Comparison of ENCODE assay signal across 2 cellular contexts in the genomic region with DNA sequence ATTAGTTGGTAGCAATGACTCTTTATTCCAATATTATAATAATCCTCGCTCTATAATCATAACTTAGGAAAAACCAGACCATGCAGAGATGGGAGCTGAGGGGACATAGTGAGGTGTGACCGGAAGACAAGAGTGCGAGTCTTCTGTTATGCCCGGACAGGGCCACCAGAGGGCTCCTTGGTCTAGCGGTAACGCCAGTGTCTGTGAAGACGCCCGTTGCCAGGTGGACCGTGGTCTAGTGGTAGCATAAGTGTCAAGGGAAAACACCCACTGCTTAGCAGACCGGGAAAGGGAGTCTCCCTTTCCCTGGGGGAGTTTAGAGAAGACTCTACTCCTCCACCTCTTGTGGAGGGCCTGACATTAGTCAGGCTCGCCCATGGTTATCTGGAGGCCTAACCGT.
TF ChIP-seq lines count a peak whose summit lies in the region.

No MANE protein-coding gene starts in this region.

TF ChIP-seq in A549, 52 proteins besides CTCF, POLR2A, EP300 and RAD21:
- TF ChIP-seq, protein P1, sequence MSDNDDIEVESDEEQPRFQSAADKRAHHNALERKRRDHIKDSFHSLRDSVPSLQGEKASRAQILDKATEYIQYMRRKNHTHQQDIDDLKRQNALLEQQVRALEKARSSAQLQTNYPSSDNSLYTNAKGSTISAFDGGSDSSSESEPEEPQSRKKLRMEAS (IDR thresholded peaks at IDR 0.05): peak; percentile 39; the same call in 1 of the 2 replicates
- TF ChIP-seq SMC3 (IDR thresholded peaks at IDR 0.05): peak; percentile 53

TF ChIP-seq in liver, 16 proteins besides CTCF, POLR2A, EP300 and RAD21:
- TF ChIP-seq HNF4A (conservative IDR thresholded peaks at IDR 0.05): peak in 1 of 2 donors; percentile 41
